1 cellular context compared by ENCODE assay signal in the genomic region with DNA sequence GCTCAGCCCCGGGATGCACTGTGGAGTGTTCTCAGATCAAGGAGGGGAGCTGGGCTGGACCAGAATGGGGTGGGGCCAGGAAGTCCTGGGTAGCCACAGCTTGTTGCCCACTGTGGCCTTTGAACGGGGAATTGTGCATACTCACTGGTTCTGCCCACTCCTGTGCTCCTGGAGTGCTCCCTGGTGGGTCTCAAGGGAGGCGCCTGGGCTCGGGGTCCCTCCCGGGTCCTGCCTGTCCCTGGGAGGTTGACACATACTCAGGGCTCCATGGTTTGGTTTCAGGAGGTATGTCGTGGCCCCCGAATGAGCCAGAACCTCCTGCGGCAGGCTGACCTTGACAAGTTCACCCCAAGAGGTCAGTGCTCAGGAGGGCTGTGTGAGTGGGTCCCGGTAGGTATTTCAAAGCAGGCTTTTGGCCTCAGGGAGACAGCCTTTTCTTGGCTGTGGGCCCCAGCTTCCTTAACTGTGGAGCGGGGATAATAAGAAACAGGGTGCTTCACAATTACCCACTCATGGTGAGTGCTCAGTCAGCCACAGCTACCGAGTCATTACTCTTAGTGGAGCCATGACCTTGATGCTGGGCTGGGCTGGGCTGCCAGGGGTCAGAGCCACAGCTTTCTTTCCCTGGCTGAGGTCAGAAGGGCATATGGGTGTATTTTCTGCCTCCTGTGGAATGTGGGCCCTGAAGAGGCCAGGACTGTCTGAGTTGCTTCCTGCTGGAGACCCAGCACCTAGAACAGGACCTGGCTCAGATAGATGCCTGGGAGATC.
TF ChIP-seq lines count a peak whose summit lies in the region.

No MANE protein-coding gene starts in this region.

TF ChIP-seq in HepG2, 621 proteins besides CTCF, POLR2A, EP300 and RAD21 (continued from another document):
- TF ChIP-seq, protein P1, sequence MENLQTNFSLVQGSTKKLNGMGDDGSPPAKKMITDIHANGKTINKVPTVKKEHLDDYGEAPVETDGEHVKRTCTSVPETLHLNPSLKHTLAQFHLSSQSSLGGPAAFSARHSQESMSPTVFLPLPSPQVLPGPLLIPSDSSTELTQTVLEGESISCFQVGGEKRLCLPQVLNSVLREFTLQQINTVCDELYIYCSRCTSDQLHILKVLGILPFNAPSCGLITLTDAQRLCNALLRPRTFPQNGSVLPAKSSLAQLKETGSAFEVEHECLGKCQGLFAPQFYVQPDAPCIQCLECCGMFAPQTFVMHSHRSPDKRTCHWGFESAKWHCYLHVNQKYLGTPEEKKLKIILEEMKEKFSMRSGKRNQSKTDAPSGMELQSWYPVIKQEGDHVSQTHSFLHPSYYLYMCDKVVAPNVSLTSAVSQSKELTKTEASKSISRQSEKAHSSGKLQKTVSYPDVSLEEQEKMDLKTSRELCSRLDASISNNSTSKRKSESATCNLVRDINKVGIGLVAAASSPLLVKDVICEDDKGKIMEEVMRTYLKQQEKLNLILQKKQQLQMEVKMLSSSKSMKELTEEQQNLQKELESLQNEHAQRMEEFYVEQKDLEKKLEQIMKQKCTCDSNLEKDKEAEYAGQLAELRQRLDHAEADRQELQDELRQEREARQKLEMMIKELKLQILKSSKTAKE (CRISPR knock-in tag; IDR thresholded peaks at IDR 0.05; ENCODE audit: borderline replicate concordance) = peak; percentile 56; the same call in 1 of the 2 replicates
- no peak for TF ChIP-seq TAF15 (IDR thresholded peaks at IDR 0.05; ENCODE audit: low read depth, low read length, poor library complexity, severe bottlenecking)
- no peak for TF ChIP-seq NCOA1 (CRISPR knock-in tag; IDR thresholded peaks at IDR 0.05)
- TF ChIP-seq THYN1 (CRISPR knock-in tag; IDR thresholded peaks at IDR 0.05; ENCODE audit: borderline replicate concordance, low read depth) = no peak
- TF ChIP-seq, protein P2, sequence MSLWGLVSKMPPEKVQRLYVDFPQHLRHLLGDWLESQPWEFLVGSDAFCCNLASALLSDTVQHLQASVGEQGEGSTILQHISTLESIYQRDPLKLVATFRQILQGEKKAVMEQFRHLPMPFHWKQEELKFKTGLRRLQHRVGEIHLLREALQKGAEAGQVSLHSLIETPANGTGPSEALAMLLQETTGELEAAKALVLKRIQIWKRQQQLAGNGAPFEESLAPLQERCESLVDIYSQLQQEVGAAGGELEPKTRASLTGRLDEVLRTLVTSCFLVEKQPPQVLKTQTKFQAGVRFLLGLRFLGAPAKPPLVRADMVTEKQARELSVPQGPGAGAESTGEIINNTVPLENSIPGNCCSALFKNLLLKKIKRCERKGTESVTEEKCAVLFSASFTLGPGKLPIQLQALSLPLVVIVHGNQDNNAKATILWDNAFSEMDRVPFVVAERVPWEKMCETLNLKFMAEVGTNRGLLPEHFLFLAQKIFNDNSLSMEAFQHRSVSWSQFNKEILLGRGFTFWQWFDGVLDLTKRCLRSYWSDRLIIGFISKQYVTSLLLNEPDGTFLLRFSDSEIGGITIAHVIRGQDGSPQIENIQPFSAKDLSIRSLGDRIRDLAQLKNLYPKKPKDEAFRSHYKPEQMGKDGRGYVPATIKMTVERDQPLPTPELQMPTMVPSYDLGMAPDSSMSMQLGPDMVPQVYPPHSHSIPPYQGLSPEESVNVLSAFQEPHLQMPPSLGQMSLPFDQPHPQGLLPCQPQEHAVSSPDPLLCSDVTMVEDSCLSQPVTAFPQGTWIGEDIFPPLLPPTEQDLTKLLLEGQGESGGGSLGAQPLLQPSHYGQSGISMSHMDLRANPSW (CRISPR knock-in tag; IDR thresholded peaks at IDR 0.05; ENCODE audit: borderline replicate concordance) = no peak
- TF ChIP-seq PHF21A (CRISPR knock-in tag; IDR thresholded peaks at IDR 0.05) = 0 out of 2 replicates have a peak, but pooled peaks have one; percentile 39
- no peak for TF ChIP-seq ZSCAN31 (CRISPR knock-in tag; IDR thresholded peaks at IDR 0.05; ENCODE audit: low read depth)
- no peak for TF ChIP-seq PRMT3 (CRISPR knock-in tag; IDR thresholded peaks at IDR 0.05; ENCODE audit: borderline replicate concordance, low read depth)
- no peak for TF ChIP-seq SOX6 (IDR thresholded peaks at IDR 0.05)
- no peak for TF ChIP-seq SOX6 (CRISPR knock-in tag; IDR thresholded peaks at IDR 0.05)
- TF ChIP-seq, protein P3, sequence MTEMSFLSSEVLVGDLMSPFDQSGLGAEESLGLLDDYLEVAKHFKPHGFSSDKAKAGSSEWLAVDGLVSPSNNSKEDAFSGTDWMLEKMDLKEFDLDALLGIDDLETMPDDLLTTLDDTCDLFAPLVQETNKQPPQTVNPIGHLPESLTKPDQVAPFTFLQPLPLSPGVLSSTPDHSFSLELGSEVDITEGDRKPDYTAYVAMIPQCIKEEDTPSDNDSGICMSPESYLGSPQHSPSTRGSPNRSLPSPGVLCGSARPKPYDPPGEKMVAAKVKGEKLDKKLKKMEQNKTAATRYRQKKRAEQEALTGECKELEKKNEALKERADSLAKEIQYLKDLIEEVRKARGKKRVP (CRISPR knock-in tag; IDR thresholded peaks at IDR 0.05) = no peak
- no peak for TF ChIP-seq ZEB1 (IDR thresholded peaks at IDR 0.05; ENCODE audit: insufficient replicate concordance, low read depth)
- TF ChIP-seq NR2F1 (CRISPR knock-in tag; IDR thresholded peaks at IDR 0.05) = peak; percentile 63 to 75; a peak in 3 of 4 replicates
- TF ChIP-seq, protein P4, sequence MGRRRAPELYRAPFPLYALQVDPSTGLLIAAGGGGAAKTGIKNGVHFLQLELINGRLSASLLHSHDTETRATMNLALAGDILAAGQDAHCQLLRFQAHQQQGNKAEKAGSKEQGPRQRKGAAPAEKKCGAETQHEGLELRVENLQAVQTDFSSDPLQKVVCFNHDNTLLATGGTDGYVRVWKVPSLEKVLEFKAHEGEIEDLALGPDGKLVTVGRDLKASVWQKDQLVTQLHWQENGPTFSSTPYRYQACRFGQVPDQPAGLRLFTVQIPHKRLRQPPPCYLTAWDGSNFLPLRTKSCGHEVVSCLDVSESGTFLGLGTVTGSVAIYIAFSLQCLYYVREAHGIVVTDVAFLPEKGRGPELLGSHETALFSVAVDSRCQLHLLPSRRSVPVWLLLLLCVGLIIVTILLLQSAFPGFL (CRISPR knock-in tag; IDR thresholded peaks at IDR 0.05) = no peak
- TF ChIP-seq, protein P5, sequence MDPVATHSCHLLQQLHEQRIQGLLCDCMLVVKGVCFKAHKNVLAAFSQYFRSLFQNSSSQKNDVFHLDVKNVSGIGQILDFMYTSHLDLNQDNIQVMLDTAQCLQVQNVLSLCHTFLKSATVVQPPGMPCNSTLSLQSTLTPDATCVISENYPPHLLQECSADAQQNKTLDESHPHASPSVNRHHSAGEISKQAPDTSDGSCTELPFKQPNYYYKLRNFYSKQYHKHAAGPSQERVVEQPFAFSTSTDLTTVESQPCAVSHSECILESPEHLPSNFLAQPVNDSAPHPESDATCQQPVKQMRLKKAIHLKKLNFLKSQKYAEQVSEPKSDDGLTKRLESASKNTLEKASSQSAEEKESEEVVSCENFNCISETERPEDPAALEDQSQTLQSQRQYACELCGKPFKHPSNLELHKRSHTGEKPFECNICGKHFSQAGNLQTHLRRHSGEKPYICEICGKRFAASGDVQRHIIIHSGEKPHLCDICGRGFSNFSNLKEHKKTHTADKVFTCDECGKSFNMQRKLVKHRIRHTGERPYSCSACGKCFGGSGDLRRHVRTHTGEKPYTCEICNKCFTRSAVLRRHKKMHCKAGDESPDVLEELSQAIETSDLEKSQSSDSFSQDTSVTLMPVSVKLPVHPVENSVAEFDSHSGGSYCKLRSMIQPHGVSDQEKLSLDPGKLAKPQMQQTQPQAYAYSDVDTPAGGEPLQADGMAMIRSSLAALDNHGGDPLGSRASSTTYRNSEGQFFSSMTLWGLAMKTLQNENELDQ (CRISPR knock-in tag; IDR thresholded peaks at IDR 0.05; ENCODE audit: borderline replicate concordance) = no peak
- no peak for TF ChIP-seq ONECUT2 (CRISPR knock-in tag; IDR thresholded peaks at IDR 0.05)
- TF ChIP-seq, protein P6, sequence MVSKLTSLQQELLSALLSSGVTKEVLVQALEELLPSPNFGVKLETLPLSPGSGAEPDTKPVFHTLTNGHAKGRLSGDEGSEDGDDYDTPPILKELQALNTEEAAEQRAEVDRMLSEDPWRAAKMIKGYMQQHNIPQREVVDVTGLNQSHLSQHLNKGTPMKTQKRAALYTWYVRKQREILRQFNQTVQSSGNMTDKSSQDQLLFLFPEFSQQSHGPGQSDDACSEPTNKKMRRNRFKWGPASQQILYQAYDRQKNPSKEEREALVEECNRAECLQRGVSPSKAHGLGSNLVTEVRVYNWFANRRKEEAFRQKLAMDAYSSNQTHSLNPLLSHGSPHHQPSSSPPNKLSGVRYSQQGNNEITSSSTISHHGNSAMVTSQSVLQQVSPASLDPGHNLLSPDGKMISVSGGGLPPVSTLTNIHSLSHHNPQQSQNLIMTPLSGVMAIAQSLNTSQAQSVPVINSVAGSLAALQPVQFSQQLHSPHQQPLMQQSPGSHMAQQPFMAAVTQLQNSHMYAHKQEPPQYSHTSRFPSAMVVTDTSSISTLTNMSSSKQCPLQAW (CRISPR knock-in tag; IDR thresholded peaks at IDR 0.05) = no peak
- TF ChIP-seq ZBTB20 (CRISPR knock-in tag; IDR thresholded peaks at IDR 0.05; ENCODE audit: borderline replicate concordance, low read depth) = no peak
- no peak for TF ChIP-seq SIX4 (CRISPR knock-in tag; IDR thresholded peaks at IDR 0.05)
- no peak for TF ChIP-seq NFIB (CRISPR knock-in tag; IDR thresholded peaks at IDR 0.05; ENCODE audit: borderline replicate concordance)
- no peak for TF ChIP-seq ZNF431 (CRISPR knock-in tag; IDR thresholded peaks at IDR 0.05; ENCODE audit: borderline replicate concordance, low read depth)
- TF ChIP-seq, protein P7, sequence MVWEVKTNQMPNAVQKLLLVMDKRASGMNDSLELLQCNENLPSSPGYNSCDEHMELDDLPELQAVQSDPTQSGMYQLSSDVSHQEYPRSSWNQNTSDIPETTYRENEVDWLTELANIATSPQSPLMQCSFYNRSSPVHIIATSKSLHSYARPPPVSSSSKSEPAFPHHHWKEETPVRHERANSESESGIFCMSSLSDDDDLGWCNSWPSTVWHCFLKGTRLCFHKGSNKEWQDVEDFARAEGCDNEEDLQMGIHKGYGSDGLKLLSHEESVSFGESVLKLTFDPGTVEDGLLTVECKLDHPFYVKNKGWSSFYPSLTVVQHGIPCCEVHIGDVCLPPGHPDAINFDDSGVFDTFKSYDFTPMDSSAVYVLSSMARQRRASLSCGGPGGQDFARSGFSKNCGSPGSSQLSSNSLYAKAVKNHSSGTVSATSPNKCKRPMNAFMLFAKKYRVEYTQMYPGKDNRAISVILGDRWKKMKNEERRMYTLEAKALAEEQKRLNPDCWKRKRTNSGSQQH (CRISPR knock-in tag; IDR thresholded peaks at IDR 0.05; ENCODE audit: low read depth) = no peak
- TF ChIP-seq PAF1 (CRISPR knock-in tag; IDR thresholded peaks at IDR 0.05) = no peak
- TF ChIP-seq FLYWCH1 (CRISPR knock-in tag; IDR thresholded peaks at IDR 0.05) = no peak
- TF ChIP-seq, protein P8, sequence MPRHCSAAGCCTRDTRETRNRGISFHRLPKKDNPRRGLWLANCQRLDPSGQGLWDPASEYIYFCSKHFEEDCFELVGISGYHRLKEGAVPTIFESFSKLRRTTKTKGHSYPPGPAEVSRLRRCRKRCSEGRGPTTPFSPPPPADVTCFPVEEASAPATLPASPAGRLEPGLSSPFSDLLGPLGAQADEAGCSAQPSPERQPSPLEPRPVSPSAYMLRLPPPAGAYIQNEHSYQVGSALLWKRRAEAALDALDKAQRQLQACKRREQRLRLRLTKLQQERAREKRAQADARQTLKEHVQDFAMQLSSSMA (CRISPR knock-in tag; IDR thresholded peaks at IDR 0.05) = no peak
